ENCODE assay signal across 12 cellular contexts in genomic region chr12:104966677-104967076, GRCh38. TPM values are rescaled to one million over a fixed set of nuclear protein-coding genes. Genes with fewer than 3 reads are reported as not detected.
A peak's percentile ranks its signal among the peaks of the same experiment; 100 is the strongest.
DNase-seq lines count a peak whose midpoint lies in the region; ATAC-seq and TF ChIP-seq lines count a peak whose summit lies in the region.
"Had no signal": no experiment of that assay in that cellular context is flagged by ENCODE, and none has a peak within 500 bp of the region (broad histone marks: within the 10 kb centered on the region; RNA-seq: fewer than 3 reads in every experiment).

No MANE protein-coding gene starts in this region.

- H3K4me3 ChIP-seq in WERI-Rb-1 (ENCODE audit: low read depth, low read length) (no peak overlapping the region), body of pancreas (no peak overlapping the region)
- H3K4me3 ChIP-seq: breast epithelium, vagina had no signal

- peaks cover 3% of the 10 kb centered on the region for H3K9me3 ChIP-seq in WERI-Rb-1 (ENCODE audit: severe bottlenecking)
- H3K9me3 ChIP-seq in body of pancreas: no peaks in the 10 kb centered on the region
- H3K9me3 ChIP-seq: breast epithelium, vagina had no signal

- no peaks in the 10 kb centered on the region for H3K9me3 Mint-ChIP-seq in stimulated activated naive B cell treated with anti-CD40 and anti-IgM and Interleukin-4, amounts not matched to agents 10 μg/mL and 1 μg/mL and 100 μg/mL, for 72 hours

- peak overlapping the region; percentile 1 to 39 for H3K4me3 Mint-ChIP-seq in stimulated activated naive B cell treated with anti-CD40 and anti-IgM and Interleukin-4, amounts not matched to agents 10 μg/mL and 1 μg/mL and 100 μg/mL, for 72 hours
- H3K4me3 Mint-ChIP-seq: naive thymus-derived CD4-positive, alpha-beta T cell had no signal

- H3K27me3 ChIP-seq in WERI-Rb-1 (ENCODE audit: insufficient read depth, low read depth, severe bottlenecking) (no peaks in the 10 kb centered on the region), body of pancreas (no peaks in the 10 kb centered on the region)
- H3K27me3 ChIP-seq: breast epithelium, vagina had no signal

- no peaks in the 10 kb centered on the region for H3K27me3 Mint-ChIP-seq in stimulated activated naive B cell treated with anti-CD40 and anti-IgM and Interleukin-4, amounts not matched to agents 10 μg/mL and 1 μg/mL and 100 μg/mL, for 72 hours

- TF ChIP-seq CTCF in WERI-Rb-1 (IDR thresholded peaks at IDR 0.05; ENCODE audit: low read depth, low read length) (no peak), body of pancreas (IDR thresholded peaks at IDR 0.05) (no peak)

- H3K36me3 ChIP-seq in WERI-Rb-1: no peaks in the 10 kb centered on the region
- no peaks in the 10 kb centered on the region for H3K36me3 ChIP-seq in body of pancreas (replicated peaks in 1 of 2; ENCODE audit: insufficient read depth in 1 of 2, low read depth in 2 of 2)
- H3K36me3 ChIP-seq: breast epithelium, vagina had no signal

- H3K4me1 Mint-ChIP-seq in stimulated activated naive B cell treated with anti-CD40 and anti-IgM and Interleukin-4, amounts not matched to agents 10 μg/mL and 1 μg/mL and 100 μg/mL, for 72 hours: peaks cover 17 to 36% of the 10 kb centered on the region in 2 donors

- no peak for DNase-seq in stimulated activated naive B cell treated with anti-CD40 and anti-IgM and Interleukin-4, amounts not matched to agents 10 μg/mL and 1 μg/mL and 100 μg/mL, for 72 hours
- DNase-seq in ureter (ENCODE audit: low spot score) (no peak), WERI-Rb-1 (no peak), body of pancreas (no peak)
- DNase-seq: Calu3; naive thymus-derived CD4-positive, alpha-beta T cell; NCI-H1048 had no signal

- H3K36me3 Mint-ChIP-seq in stimulated activated naive B cell treated with anti-CD40 and anti-IgM and Interleukin-4, amounts not matched to agents 10 μg/mL and 1 μg/mL and 100 μg/mL, for 72 hours: no peaks in the 10 kb centered on the region
- H3K36me3 Mint-ChIP-seq: naive thymus-derived CD4-positive, alpha-beta T cell had no signal

- no peak overlapping the region for H3K27ac Mint-ChIP-seq in stimulated activated naive B cell treated with anti-CD40 and anti-IgM and Interleukin-4, amounts not matched to agents 10 μg/mL and 1 μg/mL and 100 μg/mL, for 72 hours
- H3K27ac Mint-ChIP-seq: naive thymus-derived CD4-positive, alpha-beta T cell had no signal

- WGBS in body of pancreas, 2 donors: 85 to 94% methylated on average over 4 of the region's 4 CpGs

- TF ChIP-seq POLR2A in body of pancreas (IDR thresholded peaks at IDR 0.05): no peak

- no peak overlapping the region for H3K27ac ChIP-seq in WERI-Rb-1
- no peak overlapping the region for H3K27ac ChIP-seq in body of pancreas
- H3K27ac ChIP-seq: breast epithelium, vagina had no signal

- intact Hi-C loops in body of pancreas (cut with DNase I): no loop called here

- H3K4me1 ChIP-seq in body of pancreas: no peaks in the 10 kb centered on the region
- H3K4me1 ChIP-seq: breast epithelium, vagina had no signal

- ATAC-seq in GM19043 (IDR thresholded peaks at IDR 0.05; ENCODE audit: low read depth, unreplicated experiment): peak; percentile 85
- peak; percentile 73 for ATAC-seq in HG02571 (IDR thresholded peaks at IDR 0.05; ENCODE audit: unreplicated experiment)
- ATAC-seq in HG03175 (IDR thresholded peaks at IDR 0.05; ENCODE audit: unreplicated experiment): peak; percentile 94
- ATAC-seq in stimulated activated naive B cell treated with anti-CD40 and anti-IgM and Interleukin-4, amounts not matched to agents 10 μg/mL and 1 μg/mL and 100 μg/mL, for 72 hours (replicated peaks): peak; percentile 95 to 96
- ATAC-seq in body of pancreas: no peak
- ATAC-seq: naive thymus-derived CD4-positive, alpha-beta T cell had no signal

RNA-seq across cellular contexts. Expression of gene SLC41A2, which starts 8.6 kb away (rescaled TPM):
- total RNA-seq in ureter (7.8 TPM), body of pancreas (10 to 100 TPM; 29.0 to 58.6 TPM)

RNA-seq across cellular contexts. Expression of gene NOPCHAP1, which starts 19.4 kb away (rescaled TPM):
- 15.4 TPM for total RNA-seq in ureter
- 1 to 10 TPM; 5.9 to 6.5 TPM for total RNA-seq in body of pancreas
